Comparison of ENCODE assay signal across 8 cellular contexts in genomic region chr5:157912621-157913325, GRCh38.
DNase-seq lines count a peak whose midpoint lies in the region; ATAC-seq and TF ChIP-seq lines count a peak whose summit lies in the region.

No MANE protein-coding gene starts in this region.

- H3K36me3 ChIP-seq in GM06990 (ENCODE audit: control insufficient read depth, insufficient read depth, low read length): no peaks in the 10 kb centered on the region

- peak; percentile 78 for DNase-seq in GM06990 (ENCODE audit: extremely low read depth, insufficient read length)
- DNase-seq in NCI-H1436 (lab: John Stamatoyannopoulos, UW): peak; percentile 48
- DNase-seq in kidney tubule cell (ENCODE audit: low spot score): peak; percentile 51
- no peak for DNase-seq in GM20000 (ENCODE audit: low spot score)
- DNase-seq in SKM-1 (lab: John Stamatoyannopoulos, UW; ENCODE audit: unreplicated experiment): no peak
- DNase-seq in NOMO-1 treated with dmso at 0.1 percent for 144 hours (lab: John Stamatoyannopoulos, UW; ENCODE audit: unreplicated experiment): no peak
- no peak for DNase-seq in NCI-H1417 treated with DMSO at 0.1 percent for 48 hours (lab: John Stamatoyannopoulos, UW)

- ATAC-seq in GM21825 (IDR thresholded peaks at IDR 0.05; ENCODE audit: unreplicated experiment): peak; percentile 96

- TF ChIP-seq CTCF in GM06990 (IDR thresholded peaks at IDR 0.05; ENCODE audit: insufficient read depth, low read length, poor library complexity, severe bottlenecking): no peak
- TF ChIP-seq CTCF in GM20000 (IDR thresholded peaks at IDR 0.05; ENCODE audit: extremely low read depth, missing control alignments): no peak

- no peaks in the 10 kb centered on the region for H3K27me3 ChIP-seq in GM06990 (replicated peaks; ENCODE audit: control insufficient read depth, insufficient read depth, low read length)

- no peak overlapping the region for H3K4me3 ChIP-seq in GM06990 (replicated peaks; ENCODE audit: low read depth, low read length)

Comparison
In these comparisons a context has a peak if more than half of its experiments do, and no peak if none do; other contexts are left out.
1. DNase-seq: peak in GM06990 (single experiment), NCI-H1436 (single experiment) and kidney tubule cell (single experiment); none in GM20000 (single experiment), SKM-1 (single experiment), NOMO-1 treated with dmso at 0.1 percent for 144 hours (single experiment) and NCI-H1417 treated with DMSO at 0.1 percent for 48 hours (single experiment).